In genomic region chr9:107637421-107638420, GRCh38 we compare ENCODE assay signal across 8 cellular contexts.
DNase-seq lines count a peak whose midpoint lies in the region; ATAC-seq, FAIRE-seq and TF ChIP-seq lines count a peak whose summit lies in the region.

No MANE protein-coding gene starts in this region.

- H2AFZ ChIP-seq in endothelial cell of umbilical vein (ENCODE audit: low read depth, low read length), result peak overlapping the region; percentile 41

- H3K9ac ChIP-seq in endothelial cell of umbilical vein (replicated peaks; ENCODE audit: extremely low read depth, insufficient read depth, low read length), result peak overlapping the region; percentile 93

- FAIRE-seq in endothelial cell of umbilical vein (lab: Jason Lieb, UNC), result peak; percentile 98

- no peaks in the 10 kb centered on the region for H3K9me1 ChIP-seq in endothelial cell of umbilical vein (replicated peaks; ENCODE audit: control insufficient read depth, extremely low read depth, insufficient read depth, low read length)

- ATAC-seq in GM21786 (IDR thresholded peaks at IDR 0.05; ENCODE audit: unreplicated experiment) (peak; percentile 57), lung (ENCODE audit: insufficient read depth, low FRiP score) (peak; percentile 85)

- H3K4me2 ChIP-seq in endothelial cell of umbilical vein (ENCODE audit: insufficient read depth, low read length), result peak overlapping the region; percentile 80

- H3K27me3 ChIP-seq in endothelial cell of umbilical vein (ENCODE audit: control insufficient read depth in 2 of 2, insufficient read depth in 2 of 2, low read length in 2 of 2), result no peaks in the 10 kb centered on the region
- no peaks in the 10 kb centered on the region for H3K27me3 ChIP-seq in lung (ENCODE audit: control insufficient read depth, insufficient read depth)
- peaks cover 0 to 4% (median 0%) of the 10 kb centered on the region in 3 donors for H3K27me3 ChIP-seq in stomach

- POLR2A ChIA-PET in endothelial cell of umbilical vein (lab: Charles Lee), result interaction anchor here (0.7 to 1.4 kb wide), 5 partner anchors 10 to 177 kb away, joined by 3 to 7 read pairs (median 4); partner anchors contain the start of gene KLF4

- H3K4me3 ChIP-seq in endothelial cell of umbilical vein (replicated peaks in 1 of 3; ENCODE audit: insufficient read depth in 1 of 3, low read depth in 1 of 3, low read length in 3 of 3) (peak overlapping the region; percentile 4 to 66 (median 36)), lung (peak overlapping the region; percentile 3), stomach (peak overlapping the region; percentile 42 to 52 (median 45))

- TF ChIP-seq EP300 in stomach (IDR thresholded peaks at IDR 0.05), result peak; percentile 46

- no peaks in the 10 kb centered on the region for H4K20me1 ChIP-seq in endothelial cell of umbilical vein (replicated peaks; ENCODE audit: control insufficient read depth, extremely low read depth, insufficient read depth, low read length)

- WGBS in lung, 2 donors, result 3 to 8% methylated on average over 59 to 67 of the region's 67 CpGs
- WGBS in stomach, 5 donors, result 2 to 22% (median 15%) methylated on average over 43 to 67 of the region's 67 CpGs

- H3K36me3 ChIP-seq in endothelial cell of umbilical vein (ENCODE audit: control insufficient read depth in 2 of 2, extremely low read depth in 1 of 2, insufficient read depth in 2 of 2, low read length in 2 of 2) (no peaks in the 10 kb centered on the region), lung (ENCODE audit: control insufficient read depth in 2 of 2, insufficient read depth in 2 of 2, low read length in 2 of 2) (no peaks in the 10 kb centered on the region), stomach (no peaks in the 10 kb centered on the region)

- H3K9me3 ChIP-seq in endothelial cell of umbilical vein (replicated peaks; ENCODE audit: control insufficient read depth, insufficient read depth, low read length) (no peaks in the 10 kb centered on the region), lung (ENCODE audit: control insufficient read depth in 2 of 2, insufficient read depth in 1 of 2, low read length in 1 of 2) (no peaks in the 10 kb centered on the region), stomach (no peaks in the 10 kb centered on the region)

- peak; percentile 97 for DNase-seq in AG08395 (ENCODE audit: low spot score)
- DNase-seq in SHP77 (lab: John Stamatoyannopoulos, UW), result peak; percentile 59 to 75
- peak; percentile 99 for DNase-seq in endothelial cell of umbilical vein (ENCODE audit: low read depth, low spot score)
- DNase-seq in lung (ENCODE audit: low spot score), result peak; percentile 82
- peak; percentile 68 for DNase-seq in stomach
- no peak for DNase-seq in NCI-H82 treated with DMSO at 0.1 percent for 48 hours (lab: John Stamatoyannopoulos, UW; ENCODE audit: unreplicated experiment)
- no peak for DNase-seq in T1000 (lab: John Stamatoyannopoulos, UW)

- CTCF ChIA-PET in endothelial cell of umbilical vein (lab: Charles Lee), result interaction anchor here (0.6 kb wide), 1 partner anchor 74 kb away, joined by 3 read pairs; no protein-coding TSS in a partner anchor

- dilution Hi-C loops in endothelial cell of umbilical vein (cut with MboI; ENCODE audit: extremely low pct_ligation_motif_present, low sequenced_read_pairs), result no loop called here

- H3K4me1 ChIP-seq in endothelial cell of umbilical vein (ENCODE audit: control insufficient read depth, extremely low read depth, insufficient read depth, low read length), result peaks cover 14% of the 10 kb centered on the region
- H3K4me1 ChIP-seq in lung (ENCODE audit: control insufficient read depth in 2 of 2, insufficient read depth in 2 of 2, low read length in 2 of 2), result peaks cover 4 to 7% of the 10 kb centered on the region in 2 donors
- peaks cover 18 to 36% (median 26%) of the 10 kb centered on the region in 4 donors for H3K4me1 ChIP-seq in stomach

- H3K27ac ChIP-seq in endothelial cell of umbilical vein (ENCODE audit: insufficient read depth, low read depth, low read length) (peak overlapping the region; percentile 91), lung (ENCODE audit: low read depth in 1 of 2, low read length in 1 of 2) (peak overlapping the region; percentile 89 to 99), stomach (peak overlapping the region; percentile 87 to 97 (median 93))

- TF ChIP-seq POLR2A in endothelial cell of umbilical vein (IDR thresholded peaks at IDR 0.05; ENCODE audit: low read depth, low read length) (peak; percentile 80), stomach (IDR thresholded peaks at IDR 0.05) (peak in 2 of 4 donors; percentile 42 to 79)

- intact Hi-C loops in endothelial cell of umbilical vein (cut with micrococcal nuclease) (loop anchor here (1.0 to 10.0 kb wide), 14 partner anchors 8 to 637 kb away; partner anchors contain the start of genes KLF4 and RAD23B), stomach (cut with DNase I; ENCODE audit: low total_unique reads) (loop anchor here (5.0 kb wide), 1 partner anchor 110 kb away; no protein-coding TSS in a partner anchor)

- TF ChIP-seq CTCF in endothelial cell of umbilical vein (IDR thresholded peaks at IDR 0.05; ENCODE audit: extremely low read depth in 1 of 2, insufficient read depth in 1 of 2, low read depth in 1 of 2, low read length in 2 of 2) (peak; percentile 13 to 34), lung (IDR thresholded peaks at IDR 0.05; ENCODE audit: control extremely low read depth, extremely low read depth) (no peak), stomach (IDR thresholded peaks at IDR 0.05) (peak in 2 of 7 experiments; percentile 6 to 10)

- BruUV-seq in endothelial cell of umbilical vein (replicated peaks; lab: Mats Ljungman, UMichigan), result no TSS peak

- no peaks in the 10 kb centered on the region for H3K79me2 ChIP-seq in endothelial cell of umbilical vein (ENCODE audit: control insufficient read depth, insufficient read depth, low read length)

TF ChIP-seq in endothelial cell of umbilical vein, 7 proteins besides CTCF, POLR2A, EP300 and RAD21:
- peak; percentile 8 for TF ChIP-seq GATA2 (IDR thresholded peaks at IDR 0.05; ENCODE audit: insufficient read depth, insufficient read length, low read depth, low read length)
- no peak for TF ChIP-seq EZH2 (IDR thresholded peaks at IDR 0.05; ENCODE audit: borderline replicate concordance, low read depth, low read length, severe bottlenecking)
- TF ChIP-seq MAX (IDR thresholded peaks at IDR 0.05; ENCODE audit: insufficient read depth, insufficient read length), result peak; percentile 45
- peak; percentile 1 for TF ChIP-seq MYC (IDR thresholded peaks at IDR 0.05; ENCODE audit: low read depth, low read length)
- TF ChIP-seq JUN (IDR thresholded peaks at IDR 0.05; ENCODE audit: borderline replicate concordance, insufficient read depth, insufficient read length, low read depth), result peak; percentile 44
- no peak for TF ChIP-seq FOS (IDR thresholded peaks at IDR 0.05; ENCODE audit: borderline replicate concordance, insufficient read depth, low read length)
- peak; percentile 78 for TF ChIP-seq POLR2AphosphoS5 (IDR thresholded peaks at IDR 0.05; ENCODE audit: insufficient read depth, low read depth, low read length)

Comparison
In these comparisons a context has a peak if more than half of its experiments do, and no peak if none do; other contexts are left out.
1. DNase-seq: peak in AG08395 (single experiment), SHP77 (2 of 2), endothelial cell of umbilical vein (single experiment), lung (single experiment) and stomach (single experiment); none in NCI-H82 treated with DMSO at 0.1 percent for 48 hours (single experiment) and T1000 (single experiment).
2. Peak in every context shown above with its lines, with median percentiles within 50 percentile points of each other: H3K27ac ChIP-seq and H3K4me3 ChIP-seq.